In genomic region chr2:41933035-41933429, GRCh38 we compare ENCODE assay signal across 1 cellular context.
TF ChIP-seq lines count a peak whose summit lies in the region.

No MANE protein-coding gene starts in this region.

TF ChIP-seq in IMR-90, 13 proteins besides CTCF, POLR2A, EP300 and RAD21:
- TF ChIP-seq ELK1 (IDR thresholded peaks at IDR 0.05; ENCODE audit: borderline replicate concordance, low read depth, low read length), result no peak
- TF ChIP-seq CHD1 (IDR thresholded peaks at IDR 0.05; ENCODE audit: low read depth, low read length), result no peak
- no peak for TF ChIP-seq NFE2L2 (IDR thresholded peaks at IDR 0.05; ENCODE audit: low read depth, low read length)
- no peak for TF ChIP-seq RCOR1 (IDR thresholded peaks at IDR 0.05; ENCODE audit: insufficient replicate concordance, low read length)
- no peak for TF ChIP-seq MAZ (IDR thresholded peaks at IDR 0.05; ENCODE audit: borderline replicate concordance, low read depth, low read length)
- TF ChIP-seq CEBPB (IDR thresholded peaks at IDR 0.05; ENCODE audit: low read depth, low read length), result no peak
- no peak for TF ChIP-seq SMC3 (IDR thresholded peaks at IDR 0.05; ENCODE audit: low read depth, low read length)
- TF ChIP-seq USF2 (IDR thresholded peaks at IDR 0.05; ENCODE audit: low read depth, low read length), result no peak
- no peak for TF ChIP-seq MXI1 (IDR thresholded peaks at IDR 0.05; ENCODE audit: borderline replicate concordance, low read depth, low read length)
- TF ChIP-seq MAFK (IDR thresholded peaks at IDR 0.05; ENCODE audit: low read depth, low read length), result no peak
- no peak for TF ChIP-seq RFX5 (IDR thresholded peaks at IDR 0.05; ENCODE audit: low read depth, low read length)
- TF ChIP-seq BHLHE40 (IDR thresholded peaks at IDR 0.05; ENCODE audit: low read depth, low read length), result no peak
- TF ChIP-seq FOS (IDR thresholded peaks at IDR 0.05; ENCODE audit: low read depth, low read length), result no peak
